ENCODE assay signal across 8 cellular contexts in genomic region chrX:30735839-30736238, GRCh38.
DNase-seq lines count a peak whose midpoint lies in the region; ATAC-seq and TF ChIP-seq lines count a peak whose summit lies in the region.

No MANE protein-coding gene starts in this region.

- no peaks in the 10 kb centered on the region for H3K27me3 Mint-ChIP-seq in CD4-positive, CD25-positive, alpha-beta regulatory T cell
- no peaks in the 10 kb centered on the region for H3K27me3 Mint-ChIP-seq in activated CD8-positive, alpha-beta T cell treated with anti-CD3 and anti-CD28 coated beads, Interleukin-2, amount 10 ng/mL, durations not matched to agents 7 days and 5 days (ENCODE audit: low read depth)
- H3K27me3 Mint-ChIP-seq in nephron progenitor cell (ENCODE audit: low read depth, poor library complexity) = peaks cover 3% of the 10 kb centered on the region

- CTCF ChIA-PET in activated CD8-positive, alpha-beta T cell treated with anti-CD3 and anti-CD28 coated beads, Interleukin-2, amount 10 ng/mL, durations not matched to agents 7 days and 5 days (lab: Charles Lee) = interaction anchor here (0.6 to 2.9 kb wide), 28 partner anchors 9 to 236 kb away, joined by 3 to 16 read pairs (median 4); partner anchors contain the start of gene TAB3

- TF ChIP-seq EP300 in tibial nerve (IDR thresholded peaks at IDR 0.05) = no peak

- H3K36me3 Mint-ChIP-seq in CD4-positive, CD25-positive, alpha-beta regulatory T cell = no peaks in the 10 kb centered on the region
- peaks cover 3% of the 10 kb centered on the region for H3K36me3 Mint-ChIP-seq in activated CD8-positive, alpha-beta T cell treated with anti-CD3 and anti-CD28 coated beads, Interleukin-2, amount 10 ng/mL, durations not matched to agents 7 days and 5 days (ENCODE audit: low read depth)
- no peaks in the 10 kb centered on the region for H3K36me3 Mint-ChIP-seq in nephron progenitor cell (ENCODE audit: low read depth)

- POLR2A ChIA-PET in activated CD8-positive, alpha-beta T cell treated with anti-CD3 and anti-CD28 coated beads, Interleukin-2, amount 10 ng/mL, durations not matched to agents 7 days and 5 days (lab: Charles Lee) = interaction anchor here (1.2 kb wide), 1 partner anchor 154 kb away, joined by 4 read pairs; the partner anchor contains the start of gene TAB3

- peak; percentile 67 to 72 for ATAC-seq in CD4-positive, CD25-positive, alpha-beta regulatory T cell (ENCODE audit: low read depth in 2 of 2)
- ATAC-seq in GM19023 (IDR thresholded peaks at IDR 0.05; ENCODE audit: unreplicated experiment) (peak; percentile 83), HG03159 (IDR thresholded peaks at IDR 0.05; ENCODE audit: unreplicated experiment) (peak; percentile 94)
- peak; percentile 83 for ATAC-seq in activated CD8-positive, alpha-beta T cell treated with anti-CD3 and anti-CD28 coated beads, Interleukin-2, amount 10 ng/mL, durations not matched to agents 7 days and 5 days

- no peaks in the 10 kb centered on the region for H3K9me3 Mint-ChIP-seq in CD4-positive, CD25-positive, alpha-beta regulatory T cell
- H3K9me3 Mint-ChIP-seq in activated CD8-positive, alpha-beta T cell treated with anti-CD3 and anti-CD28 coated beads, Interleukin-2, amount 10 ng/mL, durations not matched to agents 7 days and 5 days (ENCODE audit: insufficient read depth) = no peaks in the 10 kb centered on the region
- no peaks in the 10 kb centered on the region for H3K9me3 Mint-ChIP-seq in nephron progenitor cell

- no peaks in the 10 kb centered on the region for H3K9me3 ChIP-seq in CD4-positive, CD25-positive, alpha-beta regulatory T cell (ENCODE audit: control insufficient read depth in 2 of 2, low read length in 2 of 2)
- H3K9me3 ChIP-seq in tibial nerve = no peaks in the 10 kb centered on the region

- peak; percentile 31 to 81 (median 54) for DNase-seq in CD4-positive, CD25-positive, alpha-beta regulatory T cell
- peak; percentile 57 for DNase-seq in NCI-H82 treated with DMSO at 0.1 percent for 48 hours (lab: John Stamatoyannopoulos, UW; ENCODE audit: unreplicated experiment)
- DNase-seq in activated CD8-positive, alpha-beta T cell treated with anti-CD3 and anti-CD28 coated beads, Interleukin-2, amount 10 ng/mL, durations not matched to agents 7 days and 5 days = peak; percentile 81
- peak; percentile 42 for DNase-seq in epidermal melanocyte (ENCODE audit: insufficient read length, low spot score)
- peak; percentile 71 for DNase-seq in nephron progenitor cell
- DNase-seq in tibial nerve (ENCODE audit: low spot score in 2 of 2) = peak; percentile 20 to 48

- H3K4me1 Mint-ChIP-seq in CD4-positive, CD25-positive, alpha-beta regulatory T cell = peaks cover 0 to 7% (median 3%) of the 10 kb centered on the region in 4 donors
- H3K4me1 Mint-ChIP-seq in activated CD8-positive, alpha-beta T cell treated with anti-CD3 and anti-CD28 coated beads, Interleukin-2, amount 10 ng/mL, durations not matched to agents 7 days and 5 days (ENCODE audit: low read depth) = no peaks in the 10 kb centered on the region
- H3K4me1 Mint-ChIP-seq in nephron progenitor cell = no peaks in the 10 kb centered on the region

- TF ChIP-seq CTCF in nephron progenitor cell (IDR thresholded peaks at IDR 0.05) (peak; percentile 77), tibial nerve (IDR thresholded peaks at IDR 0.05) (peak; percentile 28 to 55 (median 42))

- TF ChIP-seq POLR2A in tibial nerve (IDR thresholded peaks at IDR 0.05) = no peak

- H3K27ac Mint-ChIP-seq in CD4-positive, CD25-positive, alpha-beta regulatory T cell = no peak overlapping the region
- H3K27ac Mint-ChIP-seq in activated CD8-positive, alpha-beta T cell treated with anti-CD3 and anti-CD28 coated beads, Interleukin-2, amount 10 ng/mL, durations not matched to agents 7 days and 5 days = no peak overlapping the region
- no peak overlapping the region for H3K27ac Mint-ChIP-seq in nephron progenitor cell

- no peaks in the 10 kb centered on the region for H3K36me3 ChIP-seq in CD4-positive, CD25-positive, alpha-beta regulatory T cell (ENCODE audit: control insufficient read depth, insufficient read depth, low read length)
- H3K36me3 ChIP-seq in tibial nerve = no peaks in the 10 kb centered on the region

- H3K4me3 ChIP-seq in CD4-positive, CD25-positive, alpha-beta regulatory T cell (ENCODE audit: low read depth, low read length) = peak overlapping the region; percentile 9
- no peak overlapping the region for H3K4me3 ChIP-seq in tibial nerve

- WGBS in tibial nerve, 2 donors = 11 to 18% methylated on average over 6 of the region's 6 CpGs

- no peak overlapping the region for H3K4me3 Mint-ChIP-seq in CD4-positive, CD25-positive, alpha-beta regulatory T cell
- H3K4me3 Mint-ChIP-seq in activated CD8-positive, alpha-beta T cell treated with anti-CD3 and anti-CD28 coated beads, Interleukin-2, amount 10 ng/mL, durations not matched to agents 7 days and 5 days = no peak overlapping the region
- no peak overlapping the region for H3K4me3 Mint-ChIP-seq in nephron progenitor cell

- H3K4me1 ChIP-seq in CD4-positive, CD25-positive, alpha-beta regulatory T cell (ENCODE audit: control insufficient read depth, insufficient read depth, low read length, poor library complexity, severe bottlenecking) = no peaks in the 10 kb centered on the region
- H3K4me1 ChIP-seq in tibial nerve = no peaks in the 10 kb centered on the region

- H3K27ac ChIP-seq in CD4-positive, CD25-positive, alpha-beta regulatory T cell (ENCODE audit: insufficient read depth, low read length, poor library complexity, severe bottlenecking) = no peak overlapping the region
- H3K27ac ChIP-seq in tibial nerve = no peak overlapping the region

- H3K27me3 ChIP-seq in CD4-positive, CD25-positive, alpha-beta regulatory T cell (ENCODE audit: control insufficient read depth, insufficient read depth, low read length) = no peaks in the 10 kb centered on the region
- no peaks in the 10 kb centered on the region for H3K27me3 ChIP-seq in tibial nerve
